8 cellular contexts compared by ENCODE assay signal in genomic region chr17:55527520-55528118, GRCh38.
DNase-seq lines count a peak whose midpoint lies in the region; ATAC-seq and TF ChIP-seq lines count a peak whose summit lies in the region.

No MANE protein-coding gene starts in this region.

- H3K4me2 ChIP-seq in KMS-11: no peak overlapping the region

- no peaks in the 10 kb centered on the region for H3K9me3 ChIP-seq in SK-N-MC (ENCODE audit: low read depth, low read length)

- ATAC-seq in HG03457 (IDR thresholded peaks at IDR 0.05; ENCODE audit: unreplicated experiment): no peak
- no peak for ATAC-seq in HG03442 (IDR thresholded peaks at IDR 0.05; ENCODE audit: unreplicated experiment)

- no peaks in the 10 kb centered on the region for H3K4me1 ChIP-seq in KMS-11 (ENCODE audit: low read depth, poor library complexity, severe bottlenecking)

- H3K36me3 ChIP-seq in KMS-11 (ENCODE audit: insufficient read depth) (no peaks in the 10 kb centered on the region), SK-N-MC (ENCODE audit: insufficient read depth, low read length) (no peaks in the 10 kb centered on the region)

- no peak overlapping the region for H2AFZ ChIP-seq in KMS-11 (ENCODE audit: low read depth)

- DNase-seq in EH (ENCODE audit: low read depth) (peak; percentile 43), SK-N-MC (ENCODE audit: low read depth, low spot score) (peak; percentile 53), germinal center (ENCODE audit: low spot score) (peak; percentile 15), putamen (ENCODE audit: low spot score) (peak; percentile 29)
- DNase-seq in activated CD4-positive, alpha-beta T cell treated with anti-CD3 and anti-CD28 coated beads, Interleukin-2, amount 50 U/mL, for 4 hours: no peak

- H3K27ac ChIP-seq in KMS-11 (no peak overlapping the region), SK-N-MC (no peak overlapping the region; the same call in 1 of the 2 replicates)

- H3K9ac ChIP-seq in KMS-11 (no peak overlapping the region), SK-N-MC (ENCODE audit: insufficient read length) (no peak overlapping the region)

- peak; percentile 41 for TF ChIP-seq CTCF in KMS-11 (conservative IDR thresholded peaks at IDR 0.05; ENCODE audit: low read depth, low read length)

- H3K27me3 ChIP-seq in KMS-11 (ENCODE audit: insufficient read depth, low read depth): no peaks in the 10 kb centered on the region

- H3K4me3 ChIP-seq in KMS-11 (IDR thresholded peaks at IDR 0.05; ENCODE audit: insufficient read depth, low read depth, low read length) (no peak overlapping the region), SK-N-MC (no peak overlapping the region)

- no peaks in the 10 kb centered on the region for H3K79me2 ChIP-seq in KMS-11 (ENCODE audit: insufficient read depth, low read depth)

- H4K20me1 ChIP-seq in KMS-11 (ENCODE audit: insufficient read depth): no peaks in the 10 kb centered on the region

Comparison
In these comparisons a context has a peak if more than half of its experiments do, and no peak if none do; other contexts are left out.
1. DNase-seq: peak in EH (single experiment), SK-N-MC (single experiment), germinal center (single experiment) and putamen (single experiment); none in activated CD4-positive, alpha-beta T cell treated with anti-CD3 and anti-CD28 coated beads, Interleukin-2, amount 50 U/mL, for 4 hours (0 of 2).